Comparison of ENCODE assay signal across 1 cellular context in genomic region chr17:50703162-50703561, GRCh38.
TF ChIP-seq lines count a peak whose summit lies in the region.

No MANE protein-coding gene starts in this region.

TF ChIP-seq in HepG2, 621 proteins besides CTCF, POLR2A, EP300 and RAD21:
- TF ChIP-seq ZNF576 (CRISPR knock-in tag; IDR thresholded peaks at IDR 0.05) (no peak), ZNF382 (CRISPR knock-in tag; IDR thresholded peaks at IDR 0.05; ENCODE audit: borderline replicate concordance) (no peak), CEBPB (IDR thresholded peaks at IDR 0.05; ENCODE audit: borderline replicate concordance, low read depth, low read length) (peak; percentile 48), HHEX (CRISPR knock-in tag; IDR thresholded peaks at IDR 0.05) (no peak), ATF4 (CRISPR knock-in tag; IDR thresholded peaks at IDR 0.05) (0 out of 4 replicates have a peak, but pooled peaks of 1 of the 2 experiments have one; percentile 27), ATAD3A (CRISPR knock-in tag; IDR thresholded peaks at IDR 0.05) (no peak), ZNF513 (CRISPR knock-in tag; conservative IDR thresholded peaks at IDR 0.05) (no peak), ATF7 (IDR thresholded peaks at IDR 0.05) (0 out of 2 replicates have a peak, but pooled peaks have one; percentile 3), ATF7 (CRISPR knock-in tag; IDR thresholded peaks at IDR 0.05) (no peak), ISX (CRISPR knock-in tag; conservative IDR thresholded peaks at IDR 0.05) (no peak)
